Comparison of ENCODE assay signal across 8 cellular contexts in genomic region chr6:142474446-142475289, GRCh38.
DNase-seq lines count a peak whose midpoint lies in the region; ATAC-seq lines count a peak whose summit lies in the region.

No MANE protein-coding gene starts in this region.

- no peaks in the 10 kb centered on the region for H3K27me3 ChIP-seq in Karpas-422 (ENCODE audit: low read length)
- no peaks in the 10 kb centered on the region for H3K27me3 ChIP-seq in naive thymus-derived CD4-positive, alpha-beta T cell (ENCODE audit: control insufficient read depth in 2 of 2, insufficient read depth in 2 of 2, low read length in 2 of 2)

- no peak overlapping the region for H2AFZ ChIP-seq in Karpas-422 (ENCODE audit: low read length)

- no peak overlapping the region for H3K4me3 Mint-ChIP-seq in naive thymus-derived CD4-positive, alpha-beta T cell

- H3K36me3 Mint-ChIP-seq in naive thymus-derived CD4-positive, alpha-beta T cell, result no peaks in the 10 kb centered on the region

- peak overlapping the region in 3 of 9 donors; percentile 10 to 48 (median 24) for H3K27ac Mint-ChIP-seq in naive thymus-derived CD4-positive, alpha-beta T cell

- H3K4me1 Mint-ChIP-seq in naive thymus-derived CD4-positive, alpha-beta T cell, result peaks cover 0 to 12% (median 6%) of the 10 kb centered on the region in 7 donors

- no peak overlapping the region for H3K4me2 ChIP-seq in Karpas-422 (ENCODE audit: low read depth, low read length, poor library complexity, severe bottlenecking)

- H3K36me3 ChIP-seq in Karpas-422 (ENCODE audit: insufficient read depth, low read length), result no peaks in the 10 kb centered on the region
- H3K36me3 ChIP-seq in naive thymus-derived CD4-positive, alpha-beta T cell (ENCODE audit: control insufficient read depth in 2 of 3, insufficient read depth in 3 of 3, low read length in 3 of 3), result no peaks in the 10 kb centered on the region

- intact Hi-C loops in naive thymus-derived CD4-positive, alpha-beta T cell (cut with micrococcal nuclease), result loop anchor here (1.0 to 10.0 kb wide), 20 partner anchors 86 to 1539 kb away; partner anchors contain the start of genes NMBR (in 1 of the 2) and VTA1 (in 1 of the 2)

- no peak overlapping the region for H3K4me3 ChIP-seq in Karpas-422 (ENCODE audit: low read length)
- no peak overlapping the region for H3K4me3 ChIP-seq in naive thymus-derived CD4-positive, alpha-beta T cell (ENCODE audit: low read length)

- DNase-seq in COLO829 (ENCODE audit: low spot score) (peak; percentile 30), Karpas-422 (peak; percentile 70), RPMI7951 (ENCODE audit: low read depth) (peak; percentile 54), epidermal melanocyte (ENCODE audit: insufficient read length, low spot score) (peak; percentile 51)
- DNase-seq in naive thymus-derived CD4-positive, alpha-beta T cell, result peak in 7 of 9 donors; percentile 13 to 57 (median 48)
- no peak for DNase-seq in activated CD8-positive, alpha-beta memory T cell treated with anti-CD3 and anti-CD28 coated beads, Interleukin-2, amount 50 U/mL, for 48 hours
- DNase-seq in effector CD8-positive, alpha-beta T cell (lab: John Stamatoyannopoulos, UW), result no peak

- peaks cover 0 to 2% (median 0%) of the 10 kb centered on the region in 11 donors for H3K9me3 Mint-ChIP-seq in naive thymus-derived CD4-positive, alpha-beta T cell

- no peaks in the 10 kb centered on the region for H4K20me1 ChIP-seq in Karpas-422 (ENCODE audit: insufficient read depth, low read depth, low read length)

- H3K79me2 ChIP-seq in Karpas-422 (ENCODE audit: low read length), result no peaks in the 10 kb centered on the region

- peaks cover 3% of the 10 kb centered on the region for H3K4me1 ChIP-seq in Karpas-422 (ENCODE audit: low read length)
- H3K4me1 ChIP-seq in naive thymus-derived CD4-positive, alpha-beta T cell (ENCODE audit: control insufficient read depth in 2 of 2, insufficient read depth in 2 of 2, low read length in 2 of 2), result no peaks in the 10 kb centered on the region

- H3K9ac ChIP-seq in Karpas-422 (ENCODE audit: low read length), result no peak overlapping the region

- H3K27me3 Mint-ChIP-seq in naive thymus-derived CD4-positive, alpha-beta T cell, result peaks cover 0 to 5% (median 0%) of the 10 kb centered on the region in 5 donors

- CTCF ChIA-PET in naive thymus-derived CD4-positive, alpha-beta T cell (lab: Charles Lee), result interaction anchor here (0.5 to 3.3 kb wide), 36 partner anchors 9 to 1539 kb away, joined by 3 to 39 read pairs (median 4); no protein-coding TSS in a partner anchor

- ATAC-seq in GM19035 (IDR thresholded peaks at IDR 0.05; ENCODE audit: unreplicated experiment), result peak; percentile 60
- peak; percentile 67 for ATAC-seq in naive thymus-derived CD4-positive, alpha-beta T cell

- POLR2A ChIA-PET in naive thymus-derived CD4-positive, alpha-beta T cell (lab: Charles Lee), result interaction anchor here (0.6 kb wide), 1 partner anchor 218 kb away, joined by 3 read pairs; no protein-coding TSS in a partner anchor

- H3K27ac ChIP-seq in Karpas-422 (ENCODE audit: low read length), result no peak overlapping the region
- H3K27ac ChIP-seq in naive thymus-derived CD4-positive, alpha-beta T cell (ENCODE audit: low read depth, low read length), result no peak overlapping the region

- no peaks in the 10 kb centered on the region for H3K9me2 ChIP-seq in Karpas-422 (replicated peaks; ENCODE audit: insufficient read depth, low read length)

- no peaks in the 10 kb centered on the region for H3K9me3 ChIP-seq in Karpas-422 (ENCODE audit: low read length)
- no peaks in the 10 kb centered on the region for H3K9me3 ChIP-seq in naive thymus-derived CD4-positive, alpha-beta T cell (ENCODE audit: control insufficient read depth in 2 of 3, low read length in 3 of 3)

Comparison
In these comparisons a context has a peak if more than half of its experiments do, and no peak if none do; other contexts are left out.
1. DNase-seq: peak in COLO829 (single experiment), Karpas-422 (single experiment), RPMI7951 (single experiment), epidermal melanocyte (single experiment) and naive thymus-derived CD4-positive, alpha-beta T cell (7 of 9); none in activated CD8-positive, alpha-beta memory T cell treated with anti-CD3 and anti-CD28 coated beads, Interleukin-2, amount 50 U/mL, for 48 hours (single experiment) and effector CD8-positive, alpha-beta T cell (single experiment).